ENCODE assay signal across 11 cellular contexts in genomic region chrX:11666180-11666579, GRCh38. TPM values are rescaled to one million over a fixed set of nuclear protein-coding genes. Genes with fewer than 3 reads are reported as not detected.
DNase-seq lines count a peak whose midpoint lies in the region; ATAC-seq, FAIRE-seq and TF ChIP-seq lines count a peak whose summit lies in the region.
"Had no signal": no experiment of that assay in that cellular context is flagged by ENCODE, and none has a peak within 500 bp of the region (broad histone marks: within the 10 kb centered on the region; RNA-seq: fewer than 3 reads in every experiment).

No MANE protein-coding gene starts in this region.

- H3K9me3 ChIP-seq in HepG2 (ENCODE audit: low read length), result no peaks in the 10 kb centered on the region
- peaks cover 0 to 8% (median 0%) of the 10 kb centered on the region in 4 donors for H3K9me3 ChIP-seq in upper lobe of left lung
- no peaks in the 10 kb centered on the region for H3K9me3 ChIP-seq in A673 (ENCODE audit: low read depth, low read length, poor library complexity, severe bottlenecking)

- H3K9me3 Mint-ChIP-seq in activated naive CD4-positive, alpha-beta T cell treated with anti-CD3 and anti-CD28 coated beads for 36 hours, result no peaks in the 10 kb centered on the region
- H3K9me3 Mint-ChIP-seq in activated naive CD4-positive, alpha-beta T cell treated with anti-CD3 and anti-CD28 coated beads, Interleukin-2, amount 50 U/mL, for 72 hours, result no peaks in the 10 kb centered on the region
- peaks cover 0 to 12% (median 0%) of the 10 kb centered on the region in 5 experiments for H3K9me3 Mint-ChIP-seq in brain

- intact Hi-C loops in activated naive CD4-positive, alpha-beta T cell treated with anti-CD3 and anti-CD28 coated beads for 36 hours (cut with micrococcal nuclease), result no loop called here
- intact Hi-C loops in HepG2 (cut with micrococcal nuclease; ENCODE audit: unreplicated experiment) (no loop called here), A673 (cut with micrococcal nuclease; ENCODE audit: unreplicated experiment) (no loop called here)

- no peak overlapping the region; the same call in 1 of the 2 replicates for H3K4me2 ChIP-seq in HepG2 (ENCODE audit: low read depth, low read length)

- ATAC-seq in activated naive CD4-positive, alpha-beta T cell treated with anti-CD3 and anti-CD28 coated beads, Interleukin-2, amount 50 U/mL, for 72 hours, result no peak
- ATAC-seq in HepG2 (peak; percentile 60), upper lobe of left lung (ENCODE audit: low FRiP score in 2 of 2) (no peak), GM19035 (IDR thresholded peaks at IDR 0.05; ENCODE audit: unreplicated experiment) (no peak)

- BruUV-seq in HepG2 (replicated peaks; lab: Mats Ljungman, UMichigan), result no TSS peak
- BruUV-seq in A673 (replicated peaks; lab: Mats Ljungman, UMichigan), result no TSS peak

- H3K27me3 Mint-ChIP-seq in activated naive CD4-positive, alpha-beta T cell treated with anti-CD3 and anti-CD28 coated beads for 36 hours (ENCODE audit: low read depth), result peaks cover 55% of the 10 kb centered on the region
- peaks cover 59% of the 10 kb centered on the region for H3K27me3 Mint-ChIP-seq in brain

- CTCF ChIA-PET in activated naive CD4-positive, alpha-beta T cell treated with anti-CD3 and anti-CD28 coated beads for 36 hours (lab: Charles Lee), result no interaction called here
- CTCF ChIA-PET in HepG2 (lab: Yijun Ruan, JAX; ENCODE audit: low intra/inter-chr PET ratio, low total read pairs), result no interaction called here
- CTCF ChIA-PET in A673 (lab: Charles Lee), result interaction anchor here (0.7 kb wide), 1 partner anchor 379 kb away, joined by 14 read pairs; no protein-coding TSS in a partner anchor

- H3K4me1 ChIP-seq in HepG2 (ENCODE audit: insufficient read depth, low read length) (no peaks in the 10 kb centered on the region), upper lobe of left lung (peaks cover 0 to 20% (median 0%) of the 10 kb centered on the region in 4 donors), A673 (ENCODE audit: insufficient read depth, low read length, poor library complexity, severe bottlenecking) (no peaks in the 10 kb centered on the region)

- no peaks in the 10 kb centered on the region; a peak in 1 of 5 replicates for H3K27me3 ChIP-seq in HepG2 (ENCODE audit: control insufficient read depth in 1 of 2, insufficient read depth in 2 of 2, low read length in 2 of 2)
- peaks cover 0 to 14% (median 0%) of the 10 kb centered on the region in 4 donors for H3K27me3 ChIP-seq in upper lobe of left lung
- peaks cover 86% of the 10 kb centered on the region for H3K27me3 ChIP-seq in A673 (replicated peaks; ENCODE audit: insufficient read depth, low read depth, low read length, poor library complexity)

- H3K36me3 ChIP-seq in HepG2 (replicated peaks in 1 of 2; ENCODE audit: control insufficient read depth in 1 of 2, insufficient read depth in 2 of 2, low read length in 2 of 2) (no peaks in the 10 kb centered on the region), upper lobe of left lung (no peaks in the 10 kb centered on the region), A673 (ENCODE audit: insufficient read depth, low read length, poor library complexity, severe bottlenecking) (no peaks in the 10 kb centered on the region)

- in situ Hi-C loops in HepG2 (cut with HindIII; ENCODE audit: extremely low pct_ligation_motif_present, low pct_unique_long_range_greater_than_20kb), result no loop called here

- no peaks in the 10 kb centered on the region for H3K79me2 ChIP-seq in HepG2 (ENCODE audit: insufficient read depth, low read length)

- no peak for TF ChIP-seq POLR2A in HepG2 (IDR thresholded peaks at IDR 0.05; ENCODE audit: insufficient read depth in 1 of 2, low read depth in 2 of 2, low read length in 2 of 2)
- no peak for TF ChIP-seq POLR2A in upper lobe of left lung (IDR thresholded peaks at IDR 0.05)

- H4K20me1 ChIP-seq in HepG2 (ENCODE audit: insufficient read depth, low read length), result no peaks in the 10 kb centered on the region

- FAIRE-seq in HepG2 (lab: Jason Lieb, UNC), result no peak

- H3K4me1 Mint-ChIP-seq in activated naive CD4-positive, alpha-beta T cell treated with anti-CD3 and anti-CD28 coated beads for 36 hours (ENCODE audit: low read depth), result no peaks in the 10 kb centered on the region
- peaks cover 4% of the 10 kb centered on the region for H3K4me1 Mint-ChIP-seq in brain

- H2AFZ ChIP-seq in HepG2 (ENCODE audit: low read length), result no peak overlapping the region

- TF ChIP-seq CTCF in brain (conservative IDR thresholded peaks at IDR 0.05), result no peak
- TF ChIP-seq CTCF in HepG2 (CRISPR knock-in tag; IDR thresholded peaks at IDR 0.05), result no peak
- no peak for TF ChIP-seq CTCF in upper lobe of left lung (IDR thresholded peaks at IDR 0.05)
- TF ChIP-seq CTCF in A673 (conservative IDR thresholded peaks at IDR 0.05; ENCODE audit: low read depth, low read length), result no peak

- no peak for TF ChIP-seq EP300 in HepG2 (IDR thresholded peaks at IDR 0.05; ENCODE audit: low read depth in 2 of 2, low read length in 2 of 2)
- no peak for TF ChIP-seq EP300 in HepG2 (CRISPR knock-in tag; IDR thresholded peaks at IDR 0.05; ENCODE audit: borderline replicate concordance)
- no peak for TF ChIP-seq EP300 in upper lobe of left lung (IDR thresholded peaks at IDR 0.05)

- H3K4me3 ChIP-seq in HepG2 (replicated peaks in 1 of 3; ENCODE audit: insufficient read depth in 1 of 3, low read depth in 2 of 3, low read length in 3 of 3) (no peak overlapping the region), upper lobe of left lung (peak overlapping the region in 3 of 4 donors; percentile 31 to 47 (median 46)), A673 (ENCODE audit: low read depth, low read length, poor library complexity, severe bottlenecking) (no peak overlapping the region)

- POLR2A ChIA-PET in HepG2 (lab: Yijun Ruan, JAX) (no interaction called here), A673 (lab: Charles Lee; ENCODE audit: low non-redundant PET) (no interaction called here)

- H3K27ac Mint-ChIP-seq in activated naive CD4-positive, alpha-beta T cell treated with anti-CD3 and anti-CD28 coated beads for 36 hours, result no peak overlapping the region
- H3K27ac Mint-ChIP-seq in activated naive CD4-positive, alpha-beta T cell treated with anti-CD3 and anti-CD28 coated beads, Interleukin-2, amount 50 U/mL, for 72 hours, result no peak overlapping the region
- peak overlapping the region in 1 of 5 experiments; percentile 59 for H3K27ac Mint-ChIP-seq in brain
- H3K27ac Mint-ChIP-seq: CD4-positive, CD25-positive, alpha-beta regulatory T cell had no signal

- no peaks in the 10 kb centered on the region for H3K36me3 Mint-ChIP-seq in activated naive CD4-positive, alpha-beta T cell treated with anti-CD3 and anti-CD28 coated beads for 36 hours (ENCODE audit: low read depth)
- no peaks in the 10 kb centered on the region for H3K36me3 Mint-ChIP-seq in activated naive CD4-positive, alpha-beta T cell treated with anti-CD3 and anti-CD28 coated beads, Interleukin-2, amount 50 U/mL, for 72 hours
- H3K36me3 Mint-ChIP-seq in brain, result no peaks in the 10 kb centered on the region
- H3K36me3 Mint-ChIP-seq: CD4-positive, CD25-positive, alpha-beta regulatory T cell had no signal

- WGBS in HepG2 (ENCODE audit: low lambda C conversion rate), result 7% methylated on average over 8 of the region's 24 CpGs
- 1 to 26% methylated on average over 10 to 24 of the region's 24 CpGs for WGBS in upper lobe of left lung, 2 donors

- peak overlapping the region; percentile 29 for H3K4me3 Mint-ChIP-seq in activated naive CD4-positive, alpha-beta T cell treated with anti-CD3 and anti-CD28 coated beads for 36 hours
- H3K4me3 Mint-ChIP-seq in brain, result peak overlapping the region; percentile 77 to 90 (median 87)

- H3K27ac ChIP-seq in HepG2 (ENCODE audit: extremely low read length, insufficient read depth, low read length), result no peak overlapping the region
- peak overlapping the region in 2 of 4 donors; percentile 12 to 62 for H3K27ac ChIP-seq in upper lobe of left lung
- no peak overlapping the region for H3K27ac ChIP-seq in A673 (ENCODE audit: low read depth, low read length, poor library complexity, severe bottlenecking)

- no peak for DNase-seq in activated naive CD4-positive, alpha-beta T cell treated with anti-CD3 and anti-CD28 coated beads for 36 hours
- no peak for DNase-seq in activated naive CD4-positive, alpha-beta T cell treated with anti-CD3 and anti-CD28 coated beads, Interleukin-2, amount 50 U/mL, for 72 hours (ENCODE audit: low spot score in 2 of 2)
- DNase-seq in HepG2 (ENCODE audit: low spot score) (no peak), upper lobe of left lung (peak in 1 of 2 donors; percentile 50), kidney glomerular epithelial cell (lab: John Stamatoyannopoulos, UW) (no peak), A673 (ENCODE audit: low spot score) (no peak)
- DNase-seq: amygdala; CD4-positive, CD25-positive, alpha-beta regulatory T cell; T-helper 1 cell had no signal

- H3K9ac ChIP-seq in HepG2 (ENCODE audit: insufficient read depth, low read depth, low read length), result no peak overlapping the region

- TF ChIP-seq RAD21 in HepG2 (CRISPR knock-in tag; IDR thresholded peaks at IDR 0.05), result no peak

RNA-seq across cellular contexts. Expression of gene ARHGAP6, which starts 0.5 kb away (rescaled TPM):
- total RNA-seq in activated naive CD4-positive, alpha-beta T cell treated with anti-CD3 and anti-CD28 coated beads for 36 hours, result not detected
- total RNA-seq in activated naive CD4-positive, alpha-beta T cell treated with anti-CD3 and anti-CD28 coated beads, Interleukin-2, amount 50 U/mL, for 72 hours, result not detected
- polyA plus RNA-seq in brain (ENCODE audit: insufficient read depth, low read depth, low replicate concordance) (0.44 TPM), HepG2 (2011; rRNA removed) (not detected in 2 replicates)
- total RNA-seq in HepG2 (2016; rRNA removed; fragmentation: Illumina TruSeq; extraction: Trizol) (0.06 and 0.11 TPM in 2 replicates), upper lobe of left lung (10 to 100 TPM; 14.4 to 40.9 (median 18.0) TPM), A673 (2021) (0.15 TPM in 1 of 2 replicates, not detected in the other)
- not detected in 2 replicates for total RNA-seq in HepG2 (2016; cell fraction: cytosol; rRNA removed; fragmentation: Illumina TruSeq; extraction: Trizol; ENCODE audit: low read depth)
- total RNA-seq in HepG2 (2016; cell fraction: insoluble cytoplasmic fraction; rRNA removed; fragmentation: Illumina TruSeq; extraction: Trizol), result 0.04 and 0.15 TPM in 2 replicates
- not detected in 2 replicates for total RNA-seq in HepG2 (2016; cell fraction: membrane; rRNA removed; fragmentation: Illumina TruSeq; extraction: Trizol)
- total RNA-seq in HepG2 (2016; cell fraction: nucleus; rRNA removed; fragmentation: Illumina TruSeq; extraction: Trizol), result 0.09 and 0.12 TPM in 2 replicates
- polyA plus RNA-seq in HepG2 (2011; cell fraction: cytosol; rRNA removed), result not detected in 2 replicates
- not detected in 2 replicates for polyA plus RNA-seq in HepG2 (2011; cell fraction: nucleus; rRNA removed)
- not detected in 2 replicates for polyA plus RNA-seq in HepG2 (2012)
- not detected in 2 replicates for polyA plus RNA-seq in HepG2 (2016; cell fraction: cytosol; fragmentation: Illumina TruSeq; extraction: Trizol; ENCODE audit: low read depth)
- not detected in 2 replicates for polyA plus RNA-seq in HepG2 (2016; cell fraction: insoluble cytoplasmic fraction; fragmentation: Illumina TruSeq; extraction: Trizol; ENCODE audit: low read depth)
- polyA plus RNA-seq in HepG2 (2016; cell fraction: membrane; fragmentation: Illumina TruSeq; extraction: Trizol; ENCODE audit: low read depth), result not detected in 2 replicates
- not detected in 2 replicates for polyA plus RNA-seq in HepG2 (2016; cell fraction: nucleus; fragmentation: Illumina TruSeq; extraction: Trizol; ENCODE audit: insufficient read depth, low read depth)
- 0.84 TPM in 1 of 2 replicates, not detected in the other for polyA minus RNA-seq in HepG2 (2011; rRNA and poly(A)+ RNA removed; ENCODE audit: low replicate concordance)
- not detected in 2 replicates for polyA minus RNA-seq in HepG2 (2011; cell fraction: cytosol; rRNA and poly(A)+ RNA removed)
- not detected in 2 replicates for polyA minus RNA-seq in HepG2 (2011; cell fraction: nucleus; rRNA and poly(A)+ RNA removed)
- polyA plus RNA-seq: CD4-positive, CD25-positive, alpha-beta regulatory T cell had no signal

Comparison
In these comparisons a context has a peak if more than half of its experiments do, and no peak if none do; other contexts are left out.
1. H3K4me3 ChIP-seq: peak in upper lobe of left lung (3 of 4); none in HepG2 (0 of 3) and A673 (single experiment).
2. RNA of gene ARHGAP6, which starts 0.5 kb away (total RNA-seq): 14.4 to 40.9 TPM in upper lobe of left lung; 0.04 to 0.15 TPM in HepG2, not detected in activated naive CD4-positive, alpha-beta T cell treated with anti-CD3 and anti-CD28 coated beads, Interleukin-2, amount 50 U/mL, for 72 hours, 0.15 TPM in A673 and not detected in activated naive CD4-positive, alpha-beta T cell treated with anti-CD3 and anti-CD28 coated beads for 36 hours; every median in the first group is over 10 times any median in the second.